Comparison of ENCODE assay signal across 20 cellular contexts in the genomic region with DNA sequence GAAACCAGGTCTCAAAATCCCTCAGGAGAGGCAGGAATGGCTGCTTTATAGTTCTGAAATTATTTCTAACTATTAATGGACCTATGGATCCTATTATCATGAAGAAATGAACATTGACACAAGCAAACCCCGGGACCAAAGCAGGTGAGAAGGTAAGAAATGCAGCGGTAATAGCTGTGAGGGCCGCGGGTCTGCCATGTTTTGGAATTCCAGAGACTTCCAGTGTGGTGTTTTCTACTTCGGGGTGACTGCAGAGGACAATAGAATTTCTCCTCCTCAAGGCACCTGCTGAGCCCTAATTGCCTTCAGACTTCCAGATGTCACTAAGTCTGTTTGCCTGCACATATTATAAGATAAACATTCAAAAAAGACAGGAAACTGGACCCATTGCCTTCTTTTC.
"Had no signal": no experiment of that assay in that cellular context is flagged by ENCODE, and none has a peak within 500 bp of the region (broad histone marks: within the 10 kb centered on the region; RNA-seq: fewer than 3 reads in every experiment).

No MANE protein-coding gene starts in this region.

- DNase-seq: hypothalamus; immature natural killer cell; kidney; left colon; left lung; lower lobe of right lung; mammary epithelial cell; mesenchymal stem cell; naive thymus-derived CD8-positive, alpha-beta T cell; occipital lobe; psoas muscle; right lobe of liver; stimulated activated CD4-positive, alpha-beta T cell treated with anti-CD3 and anti-CD28 coated beads, Interleukin-1b, Interleukin-23, amount 100 ng/mL, for 48 hours; stimulated activated CD4-positive, alpha-beta T cell treated with anti-CD3 and anti-CD28 coated beads, Interleukin-2, amount 100 ng/mL, for 48 hours; stimulated activated CD4-positive, alpha-beta T cell treated with anti-CD3 and anti-CD28 coated beads, Interleukin-4, amount 100 ng/mL, for 4 hours; stimulated activated CD8-positive, alpha-beta memory T cell treated with anti-CD3 and anti-CD28 coated beads, Interleukin-4, amount 100 ng/mL, for 48 hours; stimulated activated naive CD4-positive, alpha-beta T cell treated with Interleukin-2 at 50 U/mL for 16 hours; stimulated activated naive CD8-positive, alpha-beta T cell treated with anti-CD3 and anti-CD28 coated beads, Interleukin-15, amount 100 ng/mL, for 72 hours; substantia nigra; uterus had no signal
